Comparison of ENCODE assay signal across 23 cellular contexts in the genomic region with DNA sequence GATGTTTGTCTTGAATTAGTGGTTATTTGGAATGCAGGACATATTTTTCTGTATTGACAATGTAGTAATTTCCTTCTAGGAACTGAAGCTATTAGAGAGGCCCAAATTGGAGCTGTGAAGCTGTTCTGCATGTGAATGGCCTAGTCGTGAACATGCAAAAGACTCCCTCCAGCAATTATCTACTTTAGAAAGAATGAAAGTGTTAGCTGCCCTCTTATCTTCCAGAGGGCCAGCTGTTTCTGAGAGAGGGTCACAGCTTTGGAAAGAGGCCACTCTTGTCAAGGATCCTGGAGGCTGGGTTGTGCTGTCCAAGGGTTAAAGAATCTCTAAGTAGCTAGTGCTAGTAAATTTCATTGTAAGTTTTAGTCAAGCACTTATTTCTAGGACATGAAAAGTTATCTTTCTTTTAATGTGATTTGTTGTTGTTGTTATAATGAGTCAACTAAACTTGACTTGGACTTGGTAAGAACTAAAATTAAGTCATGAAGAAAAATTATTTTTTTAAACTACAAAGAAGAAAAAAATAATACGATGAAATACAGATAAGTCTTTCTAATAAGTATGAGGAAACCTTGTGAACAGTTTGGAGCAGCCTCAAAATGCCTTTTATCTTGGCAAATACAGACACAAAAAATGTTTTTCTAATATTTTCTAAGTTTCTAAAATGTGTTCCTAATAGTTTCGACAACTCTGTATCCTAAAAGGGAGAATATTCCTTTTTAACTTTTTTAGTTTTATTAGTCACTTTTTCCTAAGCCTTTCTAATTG. TPM values are rescaled to one million over a fixed set of nuclear protein-coding genes. Genes with fewer than 3 reads are reported as not detected.
DNase-seq lines count a peak whose midpoint lies in the region; ATAC-seq and TF ChIP-seq lines count a peak whose summit lies in the region.
"Had no signal": no experiment of that assay in that cellular context is flagged by ENCODE, and none has a peak within 500 bp of the region (broad histone marks: within the 10 kb centered on the region; RNA-seq: fewer than 3 reads in every experiment).

No MANE protein-coding gene starts in this region.

- POLR2A ChIA-PET in activated CD8-positive, alpha-beta T cell treated with anti-CD3 and anti-CD28 coated beads, Interleukin-2, amount 10 ng/mL, durations not matched to agents 7 days and 5 days (lab: Charles Lee) = no interaction called here
- POLR2A ChIA-PET in activated CD8-positive, alpha-beta T cell treated with anti-CD3 and anti-CD28 coated beads for 36 hours (lab: Charles Lee) = no interaction called here

- no peaks in the 10 kb centered on the region for H3K36me3 ChIP-seq in adipocyte (ENCODE audit: control insufficient read depth, insufficient read depth, low read length, severe bottlenecking)
- peaks cover 0 to 15% (median 0%) of the 10 kb centered on the region in 9 donors for H3K36me3 ChIP-seq in heart right ventricle
- no peaks in the 10 kb centered on the region for H3K36me3 ChIP-seq in mesendoderm (ENCODE audit: control insufficient read depth, insufficient read depth, low read length)
- H3K36me3 ChIP-seq: gastroesophageal sphincter, left lung, upper lobe of right lung had no signal

- 48 to 52% methylated on average over 3 of the region's 3 CpGs for WGBS in heart right ventricle, 2 donors
- no CpG with 5 or more reads among the region's 3 CpGs for WGBS in mesendoderm (ENCODE audit: extremely low coverage, insufficient coverage, low lambda C conversion rate)

- no peak overlapping the region for H2BK15ac ChIP-seq in mesendoderm (replicated peaks; ENCODE audit: low read depth)

- H3K79me1 ChIP-seq in mesendoderm (ENCODE audit: low read length) = no peaks in the 10 kb centered on the region

- H3K4ac ChIP-seq in mesendoderm (ENCODE audit: low read depth, low read length) = no peak overlapping the region

- no peak overlapping the region for H3K23ac ChIP-seq in mesendoderm (ENCODE audit: low read length)

- H3K4me3 ChIP-seq in adipocyte (ENCODE audit: low read length) (no peak overlapping the region), heart right ventricle (no peak overlapping the region), mesendoderm (ENCODE audit: low read length) (no peak overlapping the region)
- H3K4me3 ChIP-seq: dorsolateral prefrontal cortex, gastroesophageal sphincter, left lung, upper lobe of right lung had no signal

- CTCF ChIA-PET in activated CD8-positive, alpha-beta T cell treated with anti-CD3 and anti-CD28 coated beads, Interleukin-2, amount 10 ng/mL, durations not matched to agents 7 days and 5 days (lab: Charles Lee) = interaction anchor here (1.2 to 3.3 kb wide), 5 partner anchors 9 to 91 kb away, joined by 3 to 11 read pairs (median 4); a partner anchor contains a TSS
- CTCF ChIA-PET in activated CD8-positive, alpha-beta T cell treated with anti-CD3 and anti-CD28 coated beads for 36 hours (lab: Charles Lee) = interaction anchor here (0.9 to 1.9 kb wide), 3 partner anchors 11 to 87 kb away, joined by 3 to 5 read pairs (median 4); no protein-coding TSS in a partner anchor

- no peaks in the 10 kb centered on the region for H3K9me3 ChIP-seq in adipocyte (ENCODE audit: control insufficient read depth, low read length)
- H3K9me3 ChIP-seq in heart right ventricle = no peaks in the 10 kb centered on the region
- H3K9me3 ChIP-seq: gastroesophageal sphincter, left lung, upper lobe of right lung had no signal

- H3K9ac ChIP-seq in adipocyte (ENCODE audit: low read length) (peak overlapping the region; percentile 9), mesendoderm (ENCODE audit: low read length) (no peak overlapping the region)

- H4K8ac ChIP-seq in mesendoderm (ENCODE audit: low read depth, low read length) = no peak overlapping the region

- no peak overlapping the region for H2BK5ac ChIP-seq in mesendoderm (ENCODE audit: low read length)

- H3K4me2 ChIP-seq in mesendoderm (ENCODE audit: low read length) = no peak overlapping the region

- no peak overlapping the region for H3K56ac ChIP-seq in mesendoderm (ENCODE audit: low read length)

- no peak for TF ChIP-seq CTCF in activated CD8-positive, alpha-beta T cell treated with anti-CD3 and anti-CD28 coated beads for 36 hours (IDR thresholded peaks at IDR 0.05)
- no peak for TF ChIP-seq CTCF in heart right ventricle (IDR thresholded peaks at IDR 0.05)

- H3K79me2 ChIP-seq in mesendoderm (ENCODE audit: control insufficient read depth, insufficient read depth, low read length) = no peaks in the 10 kb centered on the region

- no peak for ATAC-seq in activated CD8-positive, alpha-beta T cell treated with anti-CD3 and anti-CD28 coated beads, Interleukin-2, amount 10 ng/mL, durations not matched to agents 7 days and 5 days
- no peak for ATAC-seq in activated CD8-positive, alpha-beta T cell treated with anti-CD3 and anti-CD28 coated beads for 36 hours
- ATAC-seq in heart right ventricle (peak in 3 of 8 donors; percentile 29 to 45 (median 32)), HG02938 (IDR thresholded peaks at IDR 0.05; ENCODE audit: unreplicated experiment) (no peak)
- ATAC-seq: gastroesophageal sphincter, left lung, upper lobe of right lung had no signal

- no peak overlapping the region for H3K4me3 Mint-ChIP-seq in activated CD8-positive, alpha-beta T cell treated with anti-CD3 and anti-CD28 coated beads, Interleukin-2, amount 10 ng/mL, durations not matched to agents 7 days and 5 days
- H3K4me3 Mint-ChIP-seq in activated CD8-positive, alpha-beta T cell treated with anti-CD3 and anti-CD28 coated beads for 36 hours = no peak overlapping the region
- H3K4me3 Mint-ChIP-seq: activated T-cell treated with anti-CD3 and anti-CD28 coated beads, Interleukin-2, amount 50 U/mL, for 24 hours; nephron progenitor cell had no signal

- H3K36me3 Mint-ChIP-seq in activated CD8-positive, alpha-beta T cell treated with anti-CD3 and anti-CD28 coated beads, Interleukin-2, amount 10 ng/mL, durations not matched to agents 7 days and 5 days (ENCODE audit: low read depth) = peaks cover 86% of the 10 kb centered on the region
- peaks cover 45% of the 10 kb centered on the region for H3K36me3 Mint-ChIP-seq in activated CD8-positive, alpha-beta T cell treated with anti-CD3 and anti-CD28 coated beads for 36 hours (ENCODE audit: low read depth)

- H2AK5ac ChIP-seq in mesendoderm (ENCODE audit: low read length) = no peak overlapping the region

- no peaks in the 10 kb centered on the region for H3K9me3 Mint-ChIP-seq in activated CD8-positive, alpha-beta T cell treated with anti-CD3 and anti-CD28 coated beads, Interleukin-2, amount 10 ng/mL, durations not matched to agents 7 days and 5 days (ENCODE audit: insufficient read depth)
- H3K9me3 Mint-ChIP-seq in activated CD8-positive, alpha-beta T cell treated with anti-CD3 and anti-CD28 coated beads for 36 hours = no peaks in the 10 kb centered on the region
- H3K9me3 Mint-ChIP-seq: activated T-cell treated with anti-CD3 and anti-CD28 coated beads, Interleukin-2, amount 50 U/mL, for 24 hours; nephron progenitor cell had no signal

- no peak overlapping the region for H2BK120ac ChIP-seq in mesendoderm (ENCODE audit: low read depth, low read length)

- H3K4me1 Mint-ChIP-seq in activated CD8-positive, alpha-beta T cell treated with anti-CD3 and anti-CD28 coated beads, Interleukin-2, amount 10 ng/mL, durations not matched to agents 7 days and 5 days (ENCODE audit: low read depth) = peaks cover 15% of the 10 kb centered on the region
- H3K4me1 Mint-ChIP-seq in activated CD8-positive, alpha-beta T cell treated with anti-CD3 and anti-CD28 coated beads for 36 hours (ENCODE audit: low read depth) = no peaks in the 10 kb centered on the region

- H3K4me1 ChIP-seq in adipocyte (ENCODE audit: control insufficient read depth, insufficient read depth, low read length) (peaks cover 13% of the 10 kb centered on the region), heart right ventricle (peaks cover 6 to 33% (median 14%) of the 10 kb centered on the region in 9 donors), mesendoderm (ENCODE audit: control insufficient read depth, low read depth, low read length) (no peaks in the 10 kb centered on the region)
- H3K4me1 ChIP-seq: gastroesophageal sphincter, left lung, upper lobe of right lung had no signal

- H3K27ac ChIP-seq in heart right ventricle = peak overlapping the region in 6 of 10 donors; percentile 10 to 61 (median 22)
- H3K27ac ChIP-seq in mesendoderm (ENCODE audit: low read depth, low read length) = no peak overlapping the region
- H3K27ac ChIP-seq: dorsolateral prefrontal cortex, gastroesophageal sphincter, left lung, upper lobe of right lung had no signal

- H3K27me3 ChIP-seq in adipocyte (replicated peaks; ENCODE audit: control insufficient read depth, insufficient read depth, low read length) (no peaks in the 10 kb centered on the region), heart right ventricle (no peaks in the 10 kb centered on the region), mesendoderm (ENCODE audit: insufficient read depth, low read length, poor library complexity) (no peaks in the 10 kb centered on the region)
- H3K27me3 ChIP-seq: dorsolateral prefrontal cortex, gastroesophageal sphincter, left lung, upper lobe of right lung had no signal

- H3K27ac Mint-ChIP-seq in activated CD8-positive, alpha-beta T cell treated with anti-CD3 and anti-CD28 coated beads, Interleukin-2, amount 10 ng/mL, durations not matched to agents 7 days and 5 days = peak overlapping the region; percentile 46
- H3K27ac Mint-ChIP-seq in activated CD8-positive, alpha-beta T cell treated with anti-CD3 and anti-CD28 coated beads for 36 hours = no peak overlapping the region
- H3K27ac Mint-ChIP-seq: activated T-cell treated with anti-CD3 and anti-CD28 coated beads, Interleukin-2, amount 50 U/mL, for 24 hours; nephron progenitor cell had no signal

- no peak overlapping the region for H4K5ac ChIP-seq in mesendoderm (ENCODE audit: low read length)

- no peak overlapping the region for H3K18ac ChIP-seq in mesendoderm (ENCODE audit: low read length)

- DNase-seq in activated CD8-positive, alpha-beta T cell treated with anti-CD3 and anti-CD28 coated beads, Interleukin-2, amount 10 ng/mL, durations not matched to agents 7 days and 5 days = no peak
- DNase-seq in activated CD8-positive, alpha-beta T cell treated with anti-CD3 and anti-CD28 coated beads for 36 hours = no peak
- DNase-seq in adipocyte (ENCODE audit: low read depth) (no peak), heart right ventricle (no peak), mesendoderm (peak; percentile 78), RKO (ENCODE audit: low spot score) (no peak)
- DNase-seq in activated CD4-positive, alpha-beta T cell treated with anti-CD3 and anti-CD28 coated beads for 1 hour = no peak
- DNase-seq: activated CD4-positive, CD25-positive, alpha-beta regulatory T cell; activated naive CD4-positive, alpha-beta T cell treated with Interleukin-2 at 50 U/mL for 16 hours; activated T-cell treated with anti-CD3 and anti-CD28 coated beads, Interleukin-2, amount 50 U/mL, for 24 hours; anterior cingulate cortex; central memory CD4-positive, alpha-beta T cell; dorsolateral prefrontal cortex; Kasumi-1; left lung; NCI-H1048; NCI-H2081; nephron progenitor cell; RPMI8226; SW 1271; upper lobe of right lung had no signal

- H3K27me3 Mint-ChIP-seq in activated CD8-positive, alpha-beta T cell treated with anti-CD3 and anti-CD28 coated beads, Interleukin-2, amount 10 ng/mL, durations not matched to agents 7 days and 5 days (ENCODE audit: low read depth) = no peaks in the 10 kb centered on the region
- H3K27me3 Mint-ChIP-seq in activated CD8-positive, alpha-beta T cell treated with anti-CD3 and anti-CD28 coated beads for 36 hours = no peaks in the 10 kb centered on the region
- H3K27me3 Mint-ChIP-seq: activated T-cell treated with anti-CD3 and anti-CD28 coated beads, Interleukin-2, amount 50 U/mL, for 24 hours had no signal

- intact Hi-C loops in activated CD8-positive, alpha-beta T cell treated with anti-CD3 and anti-CD28 coated beads for 36 hours (cut with micrococcal nuclease) = no loop called here
- intact Hi-C loops in heart right ventricle (cut with DNase I) = no loop called here

RNA-seq across cellular contexts. Expression of a gene that starts 36.8 kb away (rescaled TPM):
- 100 to 1,000 TPM; 158 TPM for total RNA-seq in activated CD8-positive, alpha-beta T cell treated with anti-CD3 and anti-CD28 coated beads, Interleukin-2, amount 10 ng/mL, durations not matched to agents 7 days and 5 days
- total RNA-seq in activated CD8-positive, alpha-beta T cell treated with anti-CD3 and anti-CD28 coated beads for 36 hours = 10 to 100 TPM; 25.9 to 26.4 TPM
- total RNA-seq in heart right ventricle = 1 to 10 TPM; 1.7 to 8.3 (median 4.1) TPM
- 1 to 10 TPM; 1.1 to 5.2 TPM for polyA plus RNA-seq in heart right ventricle
- polyA plus RNA-seq in mesendoderm (2013, experiment 1 of 2) = 0.49 TPM
- polyA plus RNA-seq in mesendoderm (2013, experiment 2 of 2) = 0.57 TPM

Comparison
In these comparisons a context has a peak if more than half of its experiments do, and no peak if none do; other contexts are left out.
1. RNA of a gene that starts 36.8 kb away (total RNA-seq): 158 TPM in activated CD8-positive, alpha-beta T cell treated with anti-CD3 and anti-CD28 coated beads, Interleukin-2, amount 10 ng/mL, durations not matched to agents 7 days and 5 days; 25.9 to 26.4 TPM in activated CD8-positive, alpha-beta T cell treated with anti-CD3 and anti-CD28 coated beads for 36 hours and 1.7 to 8.3 TPM in heart right ventricle; every median in the first group is over 4 times any median in the second.